2 cellular contexts compared by ENCODE assay signal in genomic region chr11:34355726-34356125, GRCh38.
TF ChIP-seq lines count a peak whose summit lies in the region.

No MANE protein-coding gene starts in this region.

TF ChIP-seq in A549, 52 proteins besides CTCF, POLR2A, EP300 and RAD21:
- TF ChIP-seq SMC3 (IDR thresholded peaks at IDR 0.05), result no peak
- TF ChIP-seq HOXB13 (CRISPR knock-in tag; IDR thresholded peaks at IDR 0.05; ENCODE audit: low read depth), result no peak
- no peak for TF ChIP-seq HDAC2 (IDR thresholded peaks at IDR 0.05)
- no peak for TF ChIP-seq ZNF302 (CRISPR knock-in tag; IDR thresholded peaks at IDR 0.05)
- TF ChIP-seq KDM5A (IDR thresholded peaks at IDR 0.05), result no peak
- no peak for TF ChIP-seq CBX2 (IDR thresholded peaks at IDR 0.05; ENCODE audit: borderline replicate concordance, low read depth)
- no peak for TF ChIP-seq RARB (CRISPR knock-in tag; IDR thresholded peaks at IDR 0.05)
- no peak for TF ChIP-seq KDM1A (IDR thresholded peaks at IDR 0.05; ENCODE audit: low read depth)
- no peak for TF ChIP-seq ZSCAN20 (CRISPR knock-in tag; IDR thresholded peaks at IDR 0.05)
- no peak for TF ChIP-seq CHD2 (IDR thresholded peaks at IDR 0.05; ENCODE audit: low read length, partially characterized antibody)
- no peak for TF ChIP-seq POLR2AphosphoS2 (conservative IDR thresholded peaks at IDR 0.05; ENCODE audit: low read length)
- TF ChIP-seq BCL3 (IDR thresholded peaks at IDR 0.05), result no peak
- no peak for TF ChIP-seq HMGXB4 (CRISPR knock-in tag; IDR thresholded peaks at IDR 0.05; ENCODE audit: borderline replicate concordance)
- TF ChIP-seq EHF (CRISPR knock-in tag; IDR thresholded peaks at IDR 0.05), result no peak
- TF ChIP-seq TFCP2L1 (CRISPR knock-in tag; IDR thresholded peaks at IDR 0.05), result no peak
- TF ChIP-seq HOXA7 (CRISPR knock-in tag; IDR thresholded peaks at IDR 0.05), result no peak

TF ChIP-seq in GM12878, 131 proteins besides CTCF, POLR2A, EP300 and RAD21:
- TF ChIP-seq ZNF274 (IDR thresholded peaks at IDR 0.05; ENCODE audit: insufficient read depth, insufficient read length) (no peak), NR2C1 (IDR thresholded peaks at IDR 0.05) (no peak), MEF2B (IDR thresholded peaks at IDR 0.05; ENCODE audit: partially characterized antibody, poor library complexity, severe bottlenecking) (no peak), TCF7 (IDR thresholded peaks at IDR 0.05; ENCODE audit: borderline replicate concordance) (no peak), RELB (IDR thresholded peaks at IDR 0.05; ENCODE audit: low read depth) (no peak), RELA (IDR thresholded peaks at IDR 0.05; ENCODE audit: borderline replicate concordance, partially characterized antibody) (no peak), ELK1 (IDR thresholded peaks at IDR 0.05; ENCODE audit: low read depth, low read length) (no peak)
